In genomic region chrX:130247996-130248395, GRCh38 we compare ENCODE assay signal across 23 cellular contexts.
"Had no signal": no experiment of that assay in that cellular context is flagged by ENCODE, and none has a peak within 500 bp of the region (broad histone marks: within the 10 kb centered on the region; RNA-seq: fewer than 3 reads in every experiment).

No MANE protein-coding gene starts in this region.

- H2AFZ ChIP-seq: hepatocyte had no signal

- H3K4me1 ChIP-seq: heart right ventricle, left ventricle myocardium inferior, pancreas, prostate gland, spleen, tibial nerve, uterus had no signal

- H3K4me3 ChIP-seq: heart right ventricle, hepatocyte, left ventricle myocardium inferior, lung, pancreas, prostate gland, spleen, tibial nerve, uterus had no signal

- H3K4me3 Mint-ChIP-seq: mesothelial cell of epicardium; naive thymus-derived CD4-positive, alpha-beta T cell; natural killer cell treated with Interleukin-12 subunit alpha and Interleukin-12 subunit beta and Interleukin-15 and Interleukin-18, amount 100 ng/mL, for 72 hours; stimulated activated effector memory CD8-positive, alpha-beta T cell treated with anti-CD3 and anti-CD28 coated beads, Interleukin-12 subunit alpha, Interleukin-12 subunit beta, amount 100 ng/mL, for 72 hours; stimulated activated naive CD8-positive, alpha-beta T cell treated with anti-CD3 and anti-CD28 coated beads, Interleukin-15, Interleukin-2, amounts not matched to agents 100 ng/mL and 50 ng/mL, for 24 hours; type B pancreatic cell had no signal

- H3K27me3 ChIP-seq: heart right ventricle, hepatocyte, pancreas, spleen, tibial nerve, uterus had no signal

- H3K79me2 ChIP-seq: hepatocyte had no signal

- DNase-seq: heart right ventricle; islet precursor cell; left ventricle myocardium inferior; mesendoderm; naive thymus-derived CD4-positive, alpha-beta T cell; pancreas; posterior cingulate gyrus; retina; right cardiac atrium; small intestine; spleen; stimulated activated CD4-positive, alpha-beta T cell treated with anti-CD3 and anti-CD28 coated beads, Interleukin-4, amount 100 ng/mL, for 24 hours; stimulated activated naive CD4-positive, alpha-beta T cell; uterus had no signal

- H3K9me3 Mint-ChIP-seq: natural killer cell treated with Interleukin-12 subunit alpha and Interleukin-12 subunit beta and Interleukin-15 and Interleukin-18, amount 100 ng/mL, for 72 hours; stimulated activated effector memory CD8-positive, alpha-beta T cell treated with anti-CD3 and anti-CD28 coated beads, Interleukin-12 subunit alpha, Interleukin-12 subunit beta, amount 100 ng/mL, for 72 hours; stimulated activated naive CD8-positive, alpha-beta T cell treated with anti-CD3 and anti-CD28 coated beads, Interleukin-15, Interleukin-2, amounts not matched to agents 100 ng/mL and 50 ng/mL, for 24 hours; type B pancreatic cell had no signal

- H3K4me2 ChIP-seq: hepatocyte had no signal

- ATAC-seq: heart right ventricle; naive thymus-derived CD4-positive, alpha-beta T cell; pancreas; right cardiac atrium; stimulated activated effector memory CD8-positive, alpha-beta T cell treated with anti-CD3 and anti-CD28 coated beads, Interleukin-12 subunit alpha, Interleukin-12 subunit beta, amount 100 ng/mL, for 72 hours had no signal

- H3K4me1 Mint-ChIP-seq: mesothelial cell of epicardium had no signal

- H3K36me3 ChIP-seq: pancreas, prostate gland, uterus had no signal

- H3K9me3 ChIP-seq: heart right ventricle, left ventricle myocardium inferior, pancreas, prostate gland, spleen, tibial nerve, uterus had no signal

- H3K27ac ChIP-seq: heart right ventricle, hepatocyte, left ventricle myocardium inferior, pancreas, prostate gland, spleen, tibial nerve, uterus had no signal

- H3K27me3 Mint-ChIP-seq: naive thymus-derived CD4-positive, alpha-beta T cell; stimulated activated naive CD8-positive, alpha-beta T cell treated with anti-CD3 and anti-CD28 coated beads, Interleukin-15, Interleukin-2, amounts not matched to agents 100 ng/mL and 50 ng/mL, for 24 hours; type B pancreatic cell had no signal

- H3K27ac Mint-ChIP-seq: mesothelial cell of epicardium; natural killer cell treated with Interleukin-12 subunit alpha and Interleukin-12 subunit beta and Interleukin-15 and Interleukin-18, amount 100 ng/mL, for 72 hours; stimulated activated effector memory CD8-positive, alpha-beta T cell treated with anti-CD3 and anti-CD28 coated beads, Interleukin-12 subunit alpha, Interleukin-12 subunit beta, amount 100 ng/mL, for 72 hours; stimulated activated naive CD8-positive, alpha-beta T cell treated with anti-CD3 and anti-CD28 coated beads, Interleukin-15, Interleukin-2, amounts not matched to agents 100 ng/mL and 50 ng/mL, for 24 hours; type B pancreatic cell had no signal
